Comparison of ENCODE assay signal across 9 cellular contexts in genomic region chr20:62602550-62602949, GRCh38. TPM values are rescaled to one million over a fixed set of nuclear protein-coding genes. Genes with fewer than 3 reads are reported as not detected.
DNase-seq lines count a peak whose midpoint lies in the region; ATAC-seq and FAIRE-seq lines count a peak whose summit lies in the region.
"Had no signal": no experiment of that assay in that cellular context is flagged by ENCODE, and none has a peak within 500 bp of the region (broad histone marks: within the 10 kb centered on the region; RNA-seq: fewer than 3 reads in every experiment).

No MANE protein-coding gene starts in this region.

- peak overlapping the region; percentile 84 for H3K27ac Mint-ChIP-seq in activated CD4-positive, alpha-beta memory T cell treated with anti-CD3 and anti-CD28 coated beads, Interleukin-2, amount 10 ng/mL, durations not matched to agents 7 days and 5 days

- peak in 1 of 2 donors; percentile 27 for ATAC-seq in right cardiac atrium

- CTCF ChIA-PET in activated CD4-positive, alpha-beta memory T cell treated with anti-CD3 and anti-CD28 coated beads, Interleukin-2, amount 10 ng/mL, durations not matched to agents 7 days and 5 days (lab: Charles Lee): interaction anchor here (1.2 to 1.8 kb wide), 2 partner anchors 15 to 21 kb away, joined by 3 to 16 read pairs; no protein-coding TSS in a partner anchor

- H3K4me1 Mint-ChIP-seq in activated CD4-positive, alpha-beta memory T cell treated with anti-CD3 and anti-CD28 coated beads, Interleukin-2, amount 10 ng/mL, durations not matched to agents 7 days and 5 days: peaks cover 58% of the 10 kb centered on the region

- no peaks in the 10 kb centered on the region for H3K27me3 ChIP-seq in right cardiac atrium (ENCODE audit: control insufficient read depth, insufficient read depth)

- intact Hi-C loops in right cardiac atrium (cut with DNase I): no loop called here

- peaks cover 42% of the 10 kb centered on the region for H3K27me3 Mint-ChIP-seq in activated CD4-positive, alpha-beta memory T cell treated with anti-CD3 and anti-CD28 coated beads, Interleukin-2, amount 10 ng/mL, durations not matched to agents 7 days and 5 days

- H3K9me3 ChIP-seq in right cardiac atrium (ENCODE audit: control insufficient read depth, low read length): no peaks in the 10 kb centered on the region

- H3K27ac ChIP-seq in right cardiac atrium (ENCODE audit: low read length): no peak overlapping the region

- no peak for FAIRE-seq in urothelium cell line (lab: Jason Lieb, UNC)
- FAIRE-seq: TTC549 had no signal

- no peaks in the 10 kb centered on the region for H3K36me3 Mint-ChIP-seq in activated CD4-positive, alpha-beta memory T cell treated with anti-CD3 and anti-CD28 coated beads, Interleukin-2, amount 10 ng/mL, durations not matched to agents 7 days and 5 days (ENCODE audit: low read depth)

- no peaks in the 10 kb centered on the region for H3K4me1 ChIP-seq in right cardiac atrium (ENCODE audit: control insufficient read depth, insufficient read depth, low read length)

- POLR2A ChIA-PET in activated CD4-positive, alpha-beta memory T cell treated with anti-CD3 and anti-CD28 coated beads, Interleukin-2, amount 10 ng/mL, durations not matched to agents 7 days and 5 days (lab: Charles Lee): interaction anchor here (0.8 to 1.7 kb wide), 10 partner anchors 8 to 192 kb away, joined by 3 to 10 read pairs (median 4); no protein-coding TSS in a partner anchor

- peak overlapping the region; percentile 62 for H3K4me3 Mint-ChIP-seq in activated CD4-positive, alpha-beta memory T cell treated with anti-CD3 and anti-CD28 coated beads, Interleukin-2, amount 10 ng/mL, durations not matched to agents 7 days and 5 days

- peak; percentile 21 for DNase-seq in stimulated activated CD4-positive, alpha-beta T cell treated with anti-CD3 and anti-CD28 coated beads, Interleukin-12 subunit alpha, Interleukin-12 subunit beta, amount 100 ng/mL, for 4 hours
- DNase-seq in stimulated activated CD4-positive, alpha-beta T cell treated with anti-CD3 and anti-CD28 coated beads, Interleukin-2, amount 100 ng/mL, for 48 hours: no peak
- peak; percentile 52 for DNase-seq in activated CD4-positive, alpha-beta memory T cell treated with anti-CD3 and anti-CD28 coated beads, Interleukin-2, amount 10 ng/mL, durations not matched to agents 7 days and 5 days
- DNase-seq in right cardiac atrium (peak in 2 of 3 donors; percentile 67 to 74), urothelium cell line (ENCODE audit: low spot score) (peak; percentile 70), GM19238 (ENCODE audit: insufficient read length, low spot score) (no peak), kidney glomerular epithelial cell (lab: John Stamatoyannopoulos, UW) (no peak), NCI-H526 treated with DMSO at 0.1 percent for 48 hours (lab: John Stamatoyannopoulos, UW) (no peak)

- H3K9me3 Mint-ChIP-seq in activated CD4-positive, alpha-beta memory T cell treated with anti-CD3 and anti-CD28 coated beads, Interleukin-2, amount 10 ng/mL, durations not matched to agents 7 days and 5 days: no peaks in the 10 kb centered on the region

- H3K4me3 ChIP-seq in right cardiac atrium (ENCODE audit: low read length): no peak overlapping the region

- WGBS in right cardiac atrium: 67% methylated on average over 10 of the region's 10 CpGs

RNA-seq across cellular contexts. Expression of gene SLCO4A1, which starts 39.8 kb away (rescaled TPM):
- total RNA-seq in activated CD4-positive, alpha-beta memory T cell treated with anti-CD3 and anti-CD28 coated beads, Interleukin-2, amount 10 ng/mL, durations not matched to agents 7 days and 5 days: 10 to 100 TPM; 51.5 to 51.7 TPM
- 1 to 10 TPM; 4.1 to 8.4 (median 5.3) TPM for total RNA-seq in right cardiac atrium
- 15.5 TPM for polyA plus RNA-seq in right cardiac atrium

Comparison
In these comparisons a context has a peak if more than half of its experiments do, and no peak if none do; other contexts are left out.
1. DNase-seq: peak in stimulated activated CD4-positive, alpha-beta T cell treated with anti-CD3 and anti-CD28 coated beads, Interleukin-12 subunit alpha, Interleukin-12 subunit beta, amount 100 ng/mL, for 4 hours (single experiment), activated CD4-positive, alpha-beta memory T cell treated with anti-CD3 and anti-CD28 coated beads, Interleukin-2, amount 10 ng/mL, durations not matched to agents 7 days and 5 days (single experiment), right cardiac atrium (2 of 3) and urothelium cell line (single experiment); none in stimulated activated CD4-positive, alpha-beta T cell treated with anti-CD3 and anti-CD28 coated beads, Interleukin-2, amount 100 ng/mL, for 48 hours (0 of 2), GM19238 (single experiment), kidney glomerular epithelial cell (single experiment) and NCI-H526 treated with DMSO at 0.1 percent for 48 hours (single experiment).
2. RNA of gene SLCO4A1, which starts 39.8 kb away (total RNA-seq): 51.5 to 51.7 TPM in activated CD4-positive, alpha-beta memory T cell treated with anti-CD3 and anti-CD28 coated beads, Interleukin-2, amount 10 ng/mL, durations not matched to agents 7 days and 5 days; 4.1 to 8.4 TPM in right cardiac atrium; every median in the first group is over 4 times any median in the second.